8 cellular contexts compared by ENCODE assay signal in genomic region chr2:207166039-207166348, GRCh38. TPM values are rescaled to one million over a fixed set of nuclear protein-coding genes. Genes with fewer than 3 reads are reported as not detected.
DNase-seq lines count a peak whose midpoint lies in the region; ATAC-seq and TF ChIP-seq lines count a peak whose summit lies in the region.

No MANE protein-coding gene starts in this region.

- intact Hi-C loops in lower leg skin (cut with DNase I; ENCODE audit: low total_unique reads) = no loop called here

- DNase-seq in C1 segment of cervical spinal cord (lab: John Stamatoyannopoulos, UW) = peak; percentile 90 to 100 (median 99)
- peak; percentile 98 for DNase-seq in NCI-H774 (lab: John Stamatoyannopoulos, UW)
- peak; percentile 93 for DNase-seq in activated CD8-positive, alpha-beta memory T cell treated with anti-CD3 and anti-CD28 coated beads for 24 hours
- DNase-seq in lower leg skin (ENCODE audit: low spot score in 2 of 2) = peak; percentile 99 to 100
- peak; percentile 96 for DNase-seq in stimulated activated CD4-positive, alpha-beta T cell treated with anti-CD3 and anti-CD28 coated beads, Interleukin-4, amount 100 ng/mL, for 24 hours

- H3K27me3 ChIP-seq in ectodermal cell (ENCODE audit: control insufficient read depth, insufficient read depth, low read length, poor library complexity, severe bottlenecking) = peaks cover 15% of the 10 kb centered on the region

- H3K4me1 ChIP-seq in ectodermal cell (ENCODE audit: control insufficient read depth, insufficient read depth, low read length) = peaks cover 36% of the 10 kb centered on the region

- ATAC-seq in GM19452 (IDR thresholded peaks at IDR 0.05; ENCODE audit: unreplicated experiment) (peak; percentile 97), HG03565 (IDR thresholded peaks at IDR 0.05; ENCODE audit: unreplicated experiment) (peak; percentile 93)

- H3K36me3 ChIP-seq in ectodermal cell (ENCODE audit: control insufficient read depth, insufficient read depth, low read length) = no peaks in the 10 kb centered on the region

- WGBS in ectodermal cell, 2 experiments = 0 to 1% methylated on average over 20 of the region's 20 CpGs
- 0 to 2% methylated on average over 9 to 17 of the region's 20 CpGs for WGBS in lower leg skin, 2 donors

- no peak for TF ChIP-seq CTCF in lower leg skin (IDR thresholded peaks at IDR 0.05)

- TF ChIP-seq POLR2A in lower leg skin (IDR thresholded peaks at IDR 0.05) = no peak

- H3K9me3 ChIP-seq in ectodermal cell (ENCODE audit: control insufficient read depth, low read length) = no peaks in the 10 kb centered on the region

- H3K4me3 ChIP-seq in ectodermal cell (ENCODE audit: insufficient read depth, low read depth, low read length) (peak overlapping the region; percentile 69), lower leg skin (ENCODE audit: low read depth, poor library complexity, severe bottlenecking) (no peak overlapping the region)

- H3K27ac ChIP-seq in ectodermal cell (ENCODE audit: insufficient read depth, low read depth, low read length, poor library complexity, severe bottlenecking) = peak overlapping the region; percentile 100

RNA-seq across cellular contexts. Expression of gene KLF7, which starts 0.2 kb away (rescaled TPM):
- 12.3 TPM for polyA plus RNA-seq in ectodermal cell (2013, experiment 1 of 4)
- polyA plus RNA-seq in ectodermal cell (2013, experiment 2 of 4) = 9.7 TPM
- 6.2 TPM for polyA plus RNA-seq in ectodermal cell (2013, experiment 3 of 4)
- polyA plus RNA-seq in ectodermal cell (2013, experiment 4 of 4) = 7.5 TPM
- total RNA-seq in lower leg skin = 10 to 100 TPM; 10.7 to 26.4 (median 13.5) TPM
